22 cellular contexts compared by ENCODE assay signal in the genomic region with DNA sequence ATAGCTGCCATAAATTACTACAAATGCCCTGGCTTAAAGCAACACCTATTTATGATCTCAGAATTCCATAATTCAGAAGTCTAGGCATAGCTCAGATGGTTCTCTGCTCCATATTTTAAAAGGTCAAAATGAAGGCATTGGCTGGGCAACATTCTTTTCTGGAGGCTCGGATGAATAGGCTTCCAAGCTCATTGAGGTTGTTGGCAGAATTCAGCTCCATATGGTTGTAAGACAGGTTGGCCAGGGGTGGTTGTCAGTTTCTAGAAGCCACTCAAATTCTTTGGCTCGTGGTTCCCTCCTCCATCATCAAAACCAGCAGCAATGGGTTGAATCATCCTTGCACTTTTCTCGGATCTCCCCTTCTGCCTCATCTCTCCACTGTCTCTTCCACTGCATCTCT.
"Had no signal": no experiment of that assay in that cellular context is flagged by ENCODE, and none has a peak within 500 bp of the region (broad histone marks: within the 10 kb centered on the region; RNA-seq: fewer than 3 reads in every experiment).

No MANE protein-coding gene starts in this region.

- DNase-seq: activated CD4-positive, alpha-beta T cell treated with anti-CD3 and anti-CD28 coated beads for 4 hours; activated CD4-positive, alpha-beta T cell treated with anti-CD3 and anti-CD28 coated beads, Interleukin-2, amount 50 U/mL, for 4 hours; activated CD8-positive, alpha-beta memory T cell treated with anti-CD3 and anti-CD28 coated beads for 24 hours; activated gamma-delta T cell; activated naive CD4-positive, alpha-beta T cell treated with anti-CD3 and anti-CD28 coated beads, Interleukin-2, amount 10 ng/mL, durations not matched to agents 7 days and 5 days; activated naive CD8-positive, alpha-beta T cell treated with anti-CD3 and anti-CD28 coated beads, Interleukin-2, amount 10 ng/mL, durations not matched to agents 7 days and 5 days; amniotic stem cell; brain microvascular endothelial cell; dermis blood vessel endothelial cell; effector CD4-positive, alpha-beta T cell; left colon; mammary epithelial cell; midbrain; naive thymus-derived CD4-positive, alpha-beta T cell; right cardiac atrium; stimulated activated CD4-positive, alpha-beta T cell treated with anti-CD3 and anti-CD28 coated beads, Interleukin-15, amount 100 ng/mL, for 24 hours; stimulated activated CD4-positive, alpha-beta T cell treated with anti-CD3 and anti-CD28 coated beads, Interleukin-2, amount 100 ng/mL, for 24 hours; stimulated activated naive CD4-positive, alpha-beta T cell; tibial artery had no signal

- H3K4me3 ChIP-seq: esophagus muscularis mucosa, hepatocyte, suprapubic skin, tibial artery had no signal
